20 cellular contexts compared by ENCODE assay signal in the genomic region with DNA sequence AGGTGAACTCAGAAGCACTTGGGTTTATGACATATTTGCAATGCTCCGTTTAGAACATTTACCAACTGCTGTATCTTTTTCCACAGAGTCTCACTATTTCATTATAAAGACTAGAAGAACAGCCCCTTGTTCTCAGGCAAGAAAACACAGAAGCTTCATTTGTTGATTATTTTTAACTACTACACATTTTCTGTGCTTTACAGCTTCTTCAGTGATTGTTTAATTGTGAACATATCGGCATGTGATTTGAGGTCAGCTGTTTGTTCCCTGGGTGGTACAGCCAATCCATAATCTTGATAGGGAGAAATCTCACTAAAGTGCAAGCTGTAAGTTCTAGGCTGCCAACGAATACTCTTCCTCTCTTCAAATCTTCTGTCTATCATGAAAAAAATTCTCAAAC. TPM values are rescaled to one million over a fixed set of nuclear protein-coding genes. Genes with fewer than 3 reads are reported as not detected.
DNase-seq lines count a peak whose midpoint lies in the region; TF ChIP-seq lines count a peak whose summit lies in the region.
"Had no signal": no experiment of that assay in that cellular context is flagged by ENCODE, and none has a peak within 500 bp of the region (broad histone marks: within the 10 kb centered on the region; RNA-seq: fewer than 3 reads in every experiment).

No MANE protein-coding gene starts in this region.

- H3K4me2 ChIP-seq in hepatocyte, result no peak overlapping the region
- H3K4me2 ChIP-seq: GM23338 had no signal

- no peaks in the 10 kb centered on the region for H3K9me2 ChIP-seq in hepatocyte (replicated peaks; ENCODE audit: insufficient read depth)

- no peaks in the 10 kb centered on the region for H3K4me1 ChIP-seq in adrenal gland (replicated peaks in 1 of 2)
- peaks cover 10% of the 10 kb centered on the region for H3K4me1 ChIP-seq in hepatocyte (ENCODE audit: insufficient read depth)

- WGBS in adrenal gland, 4 donors, result 70 to 82% (median 76%) methylated on average over 3 of the region's 3 CpGs
- 72% methylated on average over 3 of the region's 3 CpGs for whole genome bisulfite sequencing in hepatocyte (ENCODE audit: low lambda C conversion rate, missing lambda C conversion rate)

- H3K27ac ChIP-seq in angular gyrus (ENCODE audit: low read depth, low read length), result peak overlapping the region; percentile 96
- no peak overlapping the region for H3K27ac ChIP-seq in adrenal gland
- H3K27ac ChIP-seq in hepatocyte, result no peak overlapping the region
- H3K27ac ChIP-seq: 22Rv1 had no signal

- TF ChIP-seq POLR2A in adrenal gland (IDR thresholded peaks at IDR 0.05), result no peak

- no peaks in the 10 kb centered on the region for H3K27me3 ChIP-seq in adrenal gland
- no peaks in the 10 kb centered on the region for H3K27me3 ChIP-seq in hepatocyte

- peak; percentile 41 for DNase-seq in Ammon's horn (ENCODE audit: low spot score)
- peak; percentile 92 for DNase-seq in foreskin melanocyte
- DNase-seq in middle frontal gyrus (ENCODE audit: extremely low spot score, low spot score), result peak; percentile 52
- no peak for DNase-seq in RKO (ENCODE audit: low spot score)
- DNase-seq in adrenal gland, result no peak
- DNase-seq in hepatocyte (ENCODE audit: low spot score), result no peak
- DNase-seq in osteocyte (ENCODE audit: extremely low spot score, unreplicated experiment), result no peak
- DNase-seq: AML-193; COR-L47; DMS 273 treated with DMSO at 0.1 percent for 48 hours; GF-D8; MM.1S; NCI-H1092 treated with DMSO at 0.1 percent for 48 hours; NCI-H2081; NCI-H748 treated with DMSO at 0.1 percent for 48 hours; NK-92 treated with Interleukin-12 subunit alpha and Interleukin-12 subunit beta, amount 100 ng/mL, for 24 hours; Right ventricle myocardium superior had no signal

- H2AFZ ChIP-seq in hepatocyte, result no peak overlapping the region
- H2AFZ ChIP-seq: GM23338 had no signal

- no peaks in the 10 kb centered on the region for H3K36me3 Mint-ChIP-seq in osteocyte (ENCODE audit: unreplicated experiment)

- no peaks in the 10 kb centered on the region for H4K20me1 ChIP-seq in hepatocyte (ENCODE audit: insufficient read depth, poor library complexity, severe bottlenecking)

- no peak overlapping the region for H3K4me3 Mint-ChIP-seq in osteocyte (ENCODE audit: unreplicated experiment)
- H3K4me3 Mint-ChIP-seq: GM23338 had no signal

- no peaks in the 10 kb centered on the region for H3K36me3 ChIP-seq in adrenal gland (replicated peaks in 1 of 2)
- no peaks in the 10 kb centered on the region for H3K36me3 ChIP-seq in hepatocyte (replicated peaks; ENCODE audit: insufficient read depth, low read depth)

- TF ChIP-seq CTCF in adrenal gland (IDR thresholded peaks at IDR 0.05) (no peak), hepatocyte (IDR thresholded peaks at IDR 0.05; ENCODE audit: poor library complexity) (no peak), osteocyte (IDR thresholded peaks at IDR 0.05) (no peak)

- no peaks in the 10 kb centered on the region for H3K9me3 ChIP-seq in adrenal gland (replicated peaks in 1 of 3)
- H3K9me3 ChIP-seq in hepatocyte (ENCODE audit: low read depth), result no peaks in the 10 kb centered on the region

- H3K27ac Mint-ChIP-seq in osteocyte (ENCODE audit: unreplicated experiment), result no peak overlapping the region
- H3K27ac Mint-ChIP-seq: GM23338 had no signal

- H3K27me3 Mint-ChIP-seq in osteocyte (ENCODE audit: unreplicated experiment), result no peaks in the 10 kb centered on the region

- no peaks in the 10 kb centered on the region for H3K79me2 ChIP-seq in hepatocyte

- H3K9me3 Mint-ChIP-seq in osteocyte (ENCODE audit: unreplicated experiment), result no peaks in the 10 kb centered on the region
- H3K9me3 Mint-ChIP-seq: GM23338 had no signal

- peaks cover 5% of the 10 kb centered on the region for H3K4me1 Mint-ChIP-seq in osteocyte (ENCODE audit: unreplicated experiment)

- no peak overlapping the region for H3K4me3 ChIP-seq in adrenal gland
- no peak overlapping the region for H3K4me3 ChIP-seq in hepatocyte
- H3K4me3 ChIP-seq: GM23338 had no signal

- intact Hi-C loops in adrenal gland (cut with DNase I), result no loop called here

RNA-seq across cellular contexts. Expression of a gene that starts 31.0 kb away (rescaled TPM):
- total RNA-seq in adrenal gland (10 to 100 TPM; 31.7 to 74.6 (median 60.9) TPM), hepatocyte (118 and 128 TPM in 2 replicates), osteocyte (168 and 171 TPM in 2 replicates)
- polyA plus RNA-seq in adrenal gland (10 to 100 TPM; 14.1 to 53.7 (median 28.8) TPM), hepatocyte (54.8 and 77.7 TPM in 2 replicates)

Comparison
In these comparisons a context has a peak if more than half of its experiments do, and no peak if none do; other contexts are left out.
1. DNase-seq: peak in Ammon's horn (single experiment), foreskin melanocyte (single experiment) and middle frontal gyrus (single experiment); none in RKO (single experiment), adrenal gland (0 of 7), hepatocyte (single experiment) and osteocyte (single experiment).